8 cellular contexts compared by ENCODE assay signal in genomic region chr12:726281-727140, GRCh38. TPM values are rescaled to one million over a fixed set of nuclear protein-coding genes. Genes with fewer than 3 reads are reported as not detected.
DNase-seq lines count a peak whose midpoint lies in the region; ATAC-seq, FAIRE-seq and TF ChIP-seq lines count a peak whose summit lies in the region.
"Had no signal": no experiment of that assay in that cellular context is flagged by ENCODE, and none has a peak within 500 bp of the region (broad histone marks: within the 10 kb centered on the region; RNA-seq: fewer than 3 reads in every experiment).

No MANE protein-coding gene starts in this region.

- FAIRE-seq in kidney (lab: Jason Lieb, UNC): no peak

- H3K9me3 ChIP-seq in kidney (ENCODE audit: control insufficient read depth in 1 of 2, low read length in 2 of 2): no peaks in the 10 kb centered on the region

- H3K4me3 ChIP-seq in epithelial cell of proximal tubule (ENCODE audit: low read depth, low read length) (no peak overlapping the region), kidney (ENCODE audit: low read length in 2 of 2) (no peak overlapping the region)

- peak; percentile 70 for ATAC-seq in omental fat pad (ENCODE audit: low FRiP score)

- TF ChIP-seq CTCF in epithelial cell of proximal tubule (conservative IDR thresholded peaks at IDR 0.05; ENCODE audit: low read depth, low read length) (no peak), omental fat pad (IDR thresholded peaks at IDR 0.05) (no peak), kidney (IDR thresholded peaks at IDR 0.05; ENCODE audit: borderline replicate concordance, extremely low read depth, insufficient read depth) (no peak)

- no peaks in the 10 kb centered on the region for H3K4me1 ChIP-seq in kidney (ENCODE audit: control insufficient read depth in 1 of 2, insufficient read depth in 1 of 2, low read depth in 1 of 2, low read length in 2 of 2)

- H3K9ac ChIP-seq in kidney (ENCODE audit: low read length in 2 of 2): no peak overlapping the region

- no peaks in the 10 kb centered on the region for H3K36me3 ChIP-seq in kidney (ENCODE audit: control insufficient read depth in 1 of 2, insufficient read depth in 2 of 2, low read length in 2 of 2)

- H3K27ac ChIP-seq in kidney (ENCODE audit: low read depth in 2 of 2, low read length in 2 of 2): no peak overlapping the region

- DNase-seq in HPDE6-E6E7 (ENCODE audit: extremely low spot score) (peak; percentile 44), NOMO-1 (lab: John Stamatoyannopoulos, UW; ENCODE audit: unreplicated experiment in 2 of 2) (peak; percentile 49 to 69), epithelial cell of proximal tubule (ENCODE audit: low read depth) (peak; percentile 42), omental fat pad (ENCODE audit: low spot score) (no peak), nucleus accumbens (lab: John Stamatoyannopoulos, UW) (no peak), kidney (no peak)
- DNase-seq in effector CD4-positive, alpha-beta T cell: no peak
- DNase-seq: midbrain had no signal

- intact Hi-C loops in kidney (cut with DNase I): no loop called here

RNA-seq across cellular contexts. Expression of gene WNK1, which starts 25.9 kb away (rescaled TPM):
- total RNA-seq in epithelial cell of proximal tubule (27.7 and 53.4 TPM in 2 replicates), omental fat pad (100 to 1,000 TPM; 222 to 407 (median 322) TPM), kidney (173 TPM)
- polyA plus RNA-seq in kidney (ENCODE audit: insufficient read depth, low read depth, low replicate concordance): 40.2 TPM

Comparison
In these comparisons a context has a peak if more than half of its experiments do, and no peak if none do; other contexts are left out.
1. DNase-seq: peak in HPDE6-E6E7 (single experiment), NOMO-1 (2 of 2) and epithelial cell of proximal tubule (single experiment); none in omental fat pad (single experiment), effector CD4-positive, alpha-beta T cell (single experiment), nucleus accumbens (0 of 56) and kidney (single experiment).